ENCODE assay signal across 19 cellular contexts in the genomic region with DNA sequence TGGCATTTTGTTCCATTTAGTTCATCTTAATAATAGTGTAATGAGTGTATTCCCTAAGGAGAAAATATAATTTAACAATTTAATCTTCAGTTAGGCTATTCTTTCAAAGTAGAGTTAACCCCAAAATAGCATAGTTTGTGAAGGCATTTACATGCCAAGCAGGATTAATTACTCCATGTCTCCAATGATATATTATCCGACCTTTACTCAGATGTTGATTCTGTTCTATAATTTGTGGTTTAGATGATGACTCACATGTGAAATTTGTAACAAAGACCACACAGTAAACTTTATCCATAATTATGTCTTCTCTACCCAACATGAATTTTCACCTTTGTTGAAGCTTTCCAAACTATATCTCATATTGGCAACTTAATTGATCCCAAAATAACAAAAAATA.
A peak's percentile ranks its signal among the peaks of the same experiment; 100 is the strongest.
DNase-seq lines count a peak whose midpoint lies in the region; ATAC-seq and TF ChIP-seq lines count a peak whose summit lies in the region.
"Had no signal": no experiment of that assay in that cellular context is flagged by ENCODE, and none has a peak within 500 bp of the region (broad histone marks: within the 10 kb centered on the region; RNA-seq: fewer than 3 reads in every experiment).

No MANE protein-coding gene starts in this region.

- intact Hi-C loops in PC-3 (cut with micrococcal nuclease): no loop called here

- TF ChIP-seq CTCF in SK-N-SH (IDR thresholded peaks at IDR 0.05): no peak
- no peak for TF ChIP-seq CTCF in PC-3 (conservative IDR thresholded peaks at IDR 0.05; ENCODE audit: low read depth, low read length)

- no peak overlapping the region for H3K9ac ChIP-seq in SK-N-SH
- H3K9ac ChIP-seq in PC-3 (ENCODE audit: low read length): no peak overlapping the region
- H3K9ac ChIP-seq: BLaER1, GM23248 had no signal

- H3K4me1 Mint-ChIP-seq in effector memory CD8-positive, alpha-beta T cell (ENCODE audit: low read depth in 2 of 2): no peaks in the 10 kb centered on the region
- H3K4me1 Mint-ChIP-seq: CD14-positive monocyte; CD4-positive, alpha-beta memory T cell had no signal

- no peaks in the 10 kb centered on the region for H3K9me3 ChIP-seq in SK-N-SH
- H3K9me3 ChIP-seq in PC-3 (ENCODE audit: low read length): no peaks in the 10 kb centered on the region
- H3K9me3 ChIP-seq: BLaER1, HAP-1 had no signal

- H3K27ac Mint-ChIP-seq in effector memory CD8-positive, alpha-beta T cell: no peak overlapping the region
- H3K27ac Mint-ChIP-seq: CD14-positive monocyte; CD4-positive, alpha-beta memory T cell had no signal

- no peak overlapping the region for H3K27ac ChIP-seq in SK-N-SH (ENCODE audit: low read depth in 2 of 2, low read length in 1 of 2)
- peak overlapping the region; percentile 10; the same call in 1 of the 2 replicates for H3K27ac ChIP-seq in PC-3 (ENCODE audit: low read length)
- H3K27ac ChIP-seq: BLaER1, GM23248 had no signal

- H3K9me2 ChIP-seq in SK-N-SH (no peaks in the 10 kb centered on the region), PC-3 (replicated peaks; ENCODE audit: low read length) (no peaks in the 10 kb centered on the region)

- DNase-seq in SK-N-SH: no peak
- DNase-seq in HT1080 (ENCODE audit: low read depth): peak; percentile 25
- DNase-seq in PC-3: peak; percentile 51
- DNase-seq in NCI-H2029 (lab: John Stamatoyannopoulos, UW): no peak
- no peak for DNase-seq in effector memory CD8-positive, alpha-beta T cell
- DNase-seq: 8988T; Calu3; CD4-positive, alpha-beta memory T cell; DMS 273 treated with DMSO at 0.1 percent for 48 hours; DMS53; DND-41; EL; GM23248; IMR-90 had no signal

- H3K36me3 ChIP-seq in SK-N-SH (replicated peaks in 1 of 2; ENCODE audit: control insufficient read depth in 1 of 2, insufficient read depth in 2 of 2, low read length in 1 of 2): no peaks in the 10 kb centered on the region
- no peaks in the 10 kb centered on the region for H3K36me3 ChIP-seq in PC-3 (ENCODE audit: low read depth, low read length)
- H3K36me3 ChIP-seq: BLaER1, HAP-1 had no signal

- no peak for TF ChIP-seq EP300 in SK-N-SH (IDR thresholded peaks at IDR 0.05; ENCODE audit: borderline replicate concordance in 1 of 2, low read depth in 1 of 2, low read length in 1 of 2)

- no peaks in the 10 kb centered on the region for H3K9me3 Mint-ChIP-seq in effector memory CD8-positive, alpha-beta T cell

- H3K4me1 ChIP-seq in SK-N-SH (ENCODE audit: control insufficient read depth in 1 of 2, insufficient read depth in 2 of 2, low read depth in 1 of 2, low read length in 1 of 2) (no peaks in the 10 kb centered on the region), PC-3 (ENCODE audit: insufficient read depth, low read length) (peaks cover 4% of the 10 kb centered on the region; the same call in 1 of the 2 replicates)
- H3K4me1 ChIP-seq: BLaER1, HAP-1 had no signal

- no peak overlapping the region for H3K4me3 Mint-ChIP-seq in effector memory CD8-positive, alpha-beta T cell
- H3K4me3 Mint-ChIP-seq: CD14-positive monocyte; CD4-positive, alpha-beta memory T cell had no signal

- no TSS peak for BruUV-seq in PC-3 (replicated peaks; lab: Mats Ljungman, UMichigan)

- no peaks in the 10 kb centered on the region for H3K27me3 Mint-ChIP-seq in effector memory CD8-positive, alpha-beta T cell
- H3K27me3 Mint-ChIP-seq: CD4-positive, alpha-beta memory T cell had no signal

- H3K4me2 ChIP-seq in SK-N-SH: no peak overlapping the region
- no peak overlapping the region for H3K4me2 ChIP-seq in PC-3 (ENCODE audit: low read length)
- H3K4me2 ChIP-seq: BLaER1 had no signal

- H4K20me1 ChIP-seq in SK-N-SH (ENCODE audit: insufficient read depth) (no peaks in the 10 kb centered on the region), PC-3 (ENCODE audit: low read length) (no peaks in the 10 kb centered on the region)
- H4K20me1 ChIP-seq: BLaER1 had no signal

- H3F3A ChIP-seq in SK-N-SH (replicated peaks; ENCODE audit: insufficient read depth): no peaks in the 10 kb centered on the region
- H3F3A ChIP-seq in PC-3 (ENCODE audit: low read length, unreplicated experiment): no peaks in the 10 kb centered on the region

- 50% methylated on average over 1 of the region's 1 CpG for WGBS in SK-N-SH (ENCODE audit: low lambda C conversion rate)

- H2AFZ ChIP-seq in SK-N-SH (ENCODE audit: low read depth) (no peak overlapping the region), PC-3 (ENCODE audit: low read length) (no peak overlapping the region)
- H2AFZ ChIP-seq: GM23248 had no signal

- POLR2A ChIA-PET in SK-N-SH (lab: Yijun Ruan, JAX) (no interaction called here), PC-3 (lab: Charles Lee; ENCODE audit: unreplicated experiment) (no interaction called here)

- ATAC-seq in SK-N-SH treated with all-trans-retinoic acid at 6 μM for 48 hours: no peak
- peak; percentile 72 for ATAC-seq in PC-3
- no peak for ATAC-seq in HG03378 (IDR thresholded peaks at IDR 0.05; ENCODE audit: unreplicated experiment)
- ATAC-seq in effector memory CD8-positive, alpha-beta T cell (replicated peaks): no peak

- no peak for TF ChIP-seq RAD21 in SK-N-SH (IDR thresholded peaks at IDR 0.05; ENCODE audit: low read length)

- H3K27me3 ChIP-seq in SK-N-SH (ENCODE audit: insufficient read depth) (no peaks in the 10 kb centered on the region), PC-3 (ENCODE audit: low read length) (no peaks in the 10 kb centered on the region)
- H3K27me3 ChIP-seq: BLaER1 had no signal

- no peaks in the 10 kb centered on the region for H3K79me2 ChIP-seq in SK-N-SH (ENCODE audit: insufficient read depth)
- H3K79me2 ChIP-seq in PC-3 (ENCODE audit: low read length): no peaks in the 10 kb centered on the region

- CTCF ChIA-PET in SK-N-SH (lab: Yijun Ruan, JAX): no interaction called here
- CTCF ChIA-PET in PC-3 (lab: Charles Lee): no interaction called here

- H3K4me3 ChIP-seq in SK-N-SH (ENCODE audit: low read depth in 2 of 2, low read length in 1 of 2) (no peak overlapping the region), PC-3 (ENCODE audit: low read length) (no peak overlapping the region)
- H3K4me3 ChIP-seq: BLaER1, GM23248, HAP-1 had no signal

- no peaks in the 10 kb centered on the region for H3K36me3 Mint-ChIP-seq in effector memory CD8-positive, alpha-beta T cell (ENCODE audit: insufficient read depth)
- H3K36me3 Mint-ChIP-seq: CD14-positive monocyte; CD4-positive, alpha-beta memory T cell had no signal

TF ChIP-seq in SK-N-SH treated with all-trans-retinoic acid at 6 μM for 48 hours, 23 proteins besides CTCF, POLR2A, EP300 and RAD21 (continues in another document):
- peak; percentile 51; the same call in 1 of the 2 replicates for TF ChIP-seq ISL1 (CRISPR knock-in tag; IDR thresholded peaks at IDR 0.05)
- TF ChIP-seq ARNTL (CRISPR knock-in tag; IDR thresholded peaks at IDR 0.05; ENCODE audit: borderline replicate concordance, low read depth): no peak
- no peak for TF ChIP-seq ZNF70 (CRISPR knock-in tag; IDR thresholded peaks at IDR 0.05)
- TF ChIP-seq, protein P1, sequence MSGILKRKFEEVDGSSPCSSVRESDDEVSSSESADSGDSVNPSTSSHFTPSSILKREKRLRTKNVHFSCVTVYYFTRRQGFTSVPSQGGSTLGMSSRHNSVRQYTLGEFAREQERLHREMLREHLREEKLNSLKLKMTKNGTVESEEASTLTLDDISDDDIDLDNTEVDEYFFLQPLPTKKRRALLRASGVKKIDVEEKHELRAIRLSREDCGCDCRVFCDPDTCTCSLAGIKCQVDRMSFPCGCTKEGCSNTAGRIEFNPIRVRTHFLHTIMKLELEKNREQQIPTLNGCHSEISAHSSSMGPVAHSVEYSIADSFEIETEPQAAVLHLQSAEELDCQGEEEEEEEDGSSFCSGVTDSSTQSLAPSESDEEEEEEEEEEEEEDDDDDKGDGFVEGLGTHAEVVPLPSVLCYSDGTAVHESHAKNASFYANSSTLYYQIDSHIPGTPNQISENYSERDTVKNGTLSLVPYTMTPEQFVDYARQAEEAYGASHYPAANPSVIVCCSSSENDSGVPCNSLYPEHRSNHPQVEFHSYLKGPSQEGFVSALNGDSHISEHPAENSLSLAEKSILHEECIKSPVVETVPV (CRISPR knock-in tag; IDR thresholded peaks at IDR 0.05): no peak

TF ChIP-seq in SK-N-SH, 30 proteins besides CTCF, POLR2A, EP300 and RAD21 (continues in another document):
- TF ChIP-seq, protein P2, sequence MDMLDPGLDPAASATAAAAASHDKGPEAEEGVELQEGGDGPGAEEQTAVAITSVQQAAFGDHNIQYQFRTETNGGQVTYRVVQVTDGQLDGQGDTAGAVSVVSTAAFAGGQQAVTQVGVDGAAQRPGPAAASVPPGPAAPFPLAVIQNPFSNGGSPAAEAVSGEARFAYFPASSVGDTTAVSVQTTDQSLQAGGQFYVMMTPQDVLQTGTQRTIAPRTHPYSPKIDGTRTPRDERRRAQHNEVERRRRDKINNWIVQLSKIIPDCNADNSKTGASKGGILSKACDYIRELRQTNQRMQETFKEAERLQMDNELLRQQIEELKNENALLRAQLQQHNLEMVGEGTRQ (IDR thresholded peaks at IDR 0.05; ENCODE audit: borderline replicate concordance, low read depth, low read length): no peak
- no peak for TF ChIP-seq POLR2AphosphoS5 (IDR thresholded peaks at IDR 0.05; ENCODE audit: low read depth, low read length)
- TF ChIP-seq CHD2 (IDR thresholded peaks at IDR 0.05; ENCODE audit: low read length, partially characterized antibody): no peak
- TF ChIP-seq, protein P3, sequence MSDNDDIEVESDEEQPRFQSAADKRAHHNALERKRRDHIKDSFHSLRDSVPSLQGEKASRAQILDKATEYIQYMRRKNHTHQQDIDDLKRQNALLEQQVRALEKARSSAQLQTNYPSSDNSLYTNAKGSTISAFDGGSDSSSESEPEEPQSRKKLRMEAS (IDR thresholded peaks at IDR 0.05; ENCODE audit: low read depth): no peak
- TF ChIP-seq TAF1 (IDR thresholded peaks at IDR 0.05; ENCODE audit: borderline replicate concordance, low read depth, low read length): no peak
- TF ChIP-seq TEAD4 (IDR thresholded peaks at IDR 0.05; ENCODE audit: borderline replicate concordance, insufficient read depth): no peak
- TF ChIP-seq NFIC (IDR thresholded peaks at IDR 0.05; ENCODE audit: borderline replicate concordance): no peak
- TF ChIP-seq YY1 (IDR thresholded peaks at IDR 0.05; ENCODE audit: low read depth): no peak
- no peak for TF ChIP-seq FOSL2 (IDR thresholded peaks at IDR 0.05; ENCODE audit: borderline replicate concordance, low read depth)
- no peak for TF ChIP-seq SIN3A (IDR thresholded peaks at IDR 0.05; ENCODE audit: borderline replicate concordance, low read depth, low read length)
- TF ChIP-seq RCOR1 (IDR thresholded peaks at IDR 0.05; ENCODE audit: low read length): no peak
- TF ChIP-seq RFX5 (IDR thresholded peaks at IDR 0.05; ENCODE audit: low read length): no peak
- TF ChIP-seq JUND (IDR thresholded peaks at IDR 0.05): no peak

Comparison
In these comparisons a context has a peak if more than half of its experiments do, and no peak if none do; other contexts are left out.
1. DNase-seq: peak in HT1080 (single experiment) and PC-3 (single experiment); none in SK-N-SH (single experiment), NCI-H2029 (single experiment) and effector memory CD8-positive, alpha-beta T cell (0 of 3).